ENCODE assay signal across 2 cellular contexts in the genomic region with DNA sequence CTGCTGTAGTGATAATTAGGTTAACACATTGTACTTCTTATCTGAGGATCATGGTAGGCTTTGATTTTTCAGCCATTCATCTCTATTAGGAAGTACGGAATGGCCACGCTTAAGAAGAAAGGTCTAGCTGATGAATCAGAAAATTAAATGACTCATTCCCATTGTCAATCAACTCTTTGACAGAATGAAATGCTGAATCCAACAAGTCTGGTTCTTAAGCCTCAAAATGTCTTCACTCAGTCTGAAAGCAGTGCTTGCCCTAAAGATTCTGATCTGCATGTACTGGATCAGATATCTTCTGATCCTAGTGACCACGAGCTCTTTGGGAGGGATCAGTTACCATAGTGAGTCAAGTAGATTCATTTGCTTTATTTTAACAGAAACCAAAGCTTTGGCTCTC.
TF ChIP-seq lines count a peak whose summit lies in the region.

No MANE protein-coding gene starts in this region.

TF ChIP-seq in HEK293, 187 proteins besides CTCF, POLR2A, EP300 and RAD21:
- TF ChIP-seq HIC1 (tag by site-specific recombination; IDR thresholded peaks at IDR 0.05) (no peak), TCF7L2 (IDR thresholded peaks at IDR 0.05; ENCODE audit: borderline replicate concordance, low read depth, low read length) (peak; percentile 68; the same call in 1 of the 2 replicates)

TF ChIP-seq in SK-N-SH, 30 proteins besides CTCF, POLR2A, EP300 and RAD21:
- TF ChIP-seq GATA2 (CRISPR knock-in tag; IDR thresholded peaks at IDR 0.05): no peak
- TF ChIP-seq MEF2A (IDR thresholded peaks at IDR 0.05; ENCODE audit: borderline replicate concordance, low read depth): no peak
- TF ChIP-seq, protein P1, sequence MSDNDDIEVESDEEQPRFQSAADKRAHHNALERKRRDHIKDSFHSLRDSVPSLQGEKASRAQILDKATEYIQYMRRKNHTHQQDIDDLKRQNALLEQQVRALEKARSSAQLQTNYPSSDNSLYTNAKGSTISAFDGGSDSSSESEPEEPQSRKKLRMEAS (IDR thresholded peaks at IDR 0.05; ENCODE audit: low read depth): no peak
